Comparison of ENCODE assay signal across 2 cellular contexts in genomic region chr18:44973282-44973681, GRCh38.
TF ChIP-seq lines count a peak whose summit lies in the region.

No MANE protein-coding gene starts in this region.

TF ChIP-seq in SK-N-SH, 30 proteins besides CTCF, POLR2A, EP300 and RAD21 (continued from another document):
- TF ChIP-seq REST (IDR thresholded peaks at IDR 0.05; ENCODE audit: low read depth, low read length) (no peak), JUND (IDR thresholded peaks at IDR 0.05) (no peak)
- TF ChIP-seq, protein P1, sequence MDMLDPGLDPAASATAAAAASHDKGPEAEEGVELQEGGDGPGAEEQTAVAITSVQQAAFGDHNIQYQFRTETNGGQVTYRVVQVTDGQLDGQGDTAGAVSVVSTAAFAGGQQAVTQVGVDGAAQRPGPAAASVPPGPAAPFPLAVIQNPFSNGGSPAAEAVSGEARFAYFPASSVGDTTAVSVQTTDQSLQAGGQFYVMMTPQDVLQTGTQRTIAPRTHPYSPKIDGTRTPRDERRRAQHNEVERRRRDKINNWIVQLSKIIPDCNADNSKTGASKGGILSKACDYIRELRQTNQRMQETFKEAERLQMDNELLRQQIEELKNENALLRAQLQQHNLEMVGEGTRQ (IDR thresholded peaks at IDR 0.05; ENCODE audit: borderline replicate concordance, low read depth, low read length), result no peak
TF ChIP-seq in SK-N-SH: peak in this region for 0.

TF ChIP-seq in SK-N-SH treated with all-trans-retinoic acid at 6 μM for 48 hours, 23 proteins besides CTCF, POLR2A, EP300 and RAD21 (continued from another document):
- TF ChIP-seq ESRRG (CRISPR knock-in tag; IDR thresholded peaks at IDR 0.05), result no peak
- TF ChIP-seq SNAI2 (CRISPR knock-in tag; IDR thresholded peaks at IDR 0.05), result no peak
- no peak for TF ChIP-seq POU6F1 (CRISPR knock-in tag; IDR thresholded peaks at IDR 0.05; ENCODE audit: borderline replicate concordance, low read depth)
